16 cellular contexts compared by ENCODE assay signal in the genomic region with DNA sequence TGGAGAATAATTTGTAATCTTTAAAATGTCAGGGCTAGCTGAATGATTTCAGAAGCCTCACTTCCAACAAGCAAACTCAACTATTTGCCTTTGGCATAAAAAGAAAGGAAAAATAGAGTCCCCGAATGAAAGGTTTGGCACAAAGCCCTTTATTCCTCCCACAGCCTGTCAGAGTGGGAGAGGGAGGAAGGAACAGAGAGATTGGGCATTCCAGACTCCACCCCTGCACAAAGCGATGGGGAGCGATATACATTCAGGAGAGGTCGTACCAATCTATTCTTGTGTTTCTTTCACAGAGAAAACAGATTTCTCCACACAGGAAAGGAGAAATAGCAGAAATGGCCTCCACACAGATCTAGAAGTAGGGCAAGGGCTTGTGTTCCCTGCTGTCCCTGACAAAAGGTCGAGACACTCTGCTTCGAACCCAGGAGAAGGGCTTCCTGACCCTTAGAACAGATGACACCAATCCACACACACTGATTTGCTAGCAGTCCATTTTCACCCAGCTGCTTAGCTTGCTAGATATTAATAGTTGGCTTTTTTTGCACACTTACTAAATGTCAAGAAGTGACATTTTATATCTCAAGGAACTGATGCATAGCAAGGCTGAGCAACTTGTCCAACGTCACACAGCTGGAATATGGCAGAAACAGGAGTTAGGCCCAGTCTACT.
DNase-seq lines count a peak whose midpoint lies in the region; ATAC-seq, FAIRE-seq and TF ChIP-seq lines count a peak whose summit lies in the region.
"Had no signal": no experiment of that assay in that cellular context is flagged by ENCODE, and none has a peak within 500 bp of the region (broad histone marks: within the 10 kb centered on the region; RNA-seq: fewer than 3 reads in every experiment).

No MANE protein-coding gene starts in this region.

- no peak for TF ChIP-seq POLR2A in heart left ventricle (IDR thresholded peaks at IDR 0.05)
- TF ChIP-seq POLR2A in ovary (IDR thresholded peaks at IDR 0.05), result no peak

- H3K27ac Mint-ChIP-seq in astrocyte (ENCODE audit: unreplicated experiment), result no peak overlapping the region
- H3K27ac Mint-ChIP-seq: activated naive CD4-positive, alpha-beta T cell treated with anti-CD3 and anti-CD28 coated beads, Interleukin-2, amount 50 U/mL, for 24 hours; dendritic cell treated with granulocyte-macrophage colony-stimulating factor and Interleukin-4, amounts not matched to agents 40 ng/mL and 50 ng/mL, for 4 days had no signal

- H3K79me2 ChIP-seq in astrocyte (ENCODE audit: insufficient read depth, low read length), result no peaks in the 10 kb centered on the region

- TF ChIP-seq CTCF in astrocyte (IDR thresholded peaks at IDR 0.05; ENCODE audit: insufficient read depth, low read depth, low read length) (no peak), heart left ventricle (IDR thresholded peaks at IDR 0.05) (no peak), ovary (IDR thresholded peaks at IDR 0.05) (no peak)

- no peaks in the 10 kb centered on the region for H4K20me1 ChIP-seq in astrocyte (ENCODE audit: insufficient read depth, low read length)

- DNase-seq in Ammon's horn (ENCODE audit: low spot score), result peak; percentile 43
- DNase-seq in astrocyte (ENCODE audit: low read depth), result peak; percentile 47
- DNase-seq in heart left ventricle, result no peak
- DNase-seq in ovary, result peak in 2 of 5 donors; percentile 45 to 48
- DNase-seq in NAMALWA (ENCODE audit: low spot score), result no peak
- DNase-seq in DMS153 treated with DMSO at 0.1 percent for 48 hours (lab: John Stamatoyannopoulos, UW; ENCODE audit: unreplicated experiment), result no peak
- DNase-seq in GM19240 (ENCODE audit: insufficient read length, low spot score), result no peak
- DNase-seq: activated CD8-positive, alpha-beta memory T cell treated with anti-CD3 and anti-CD28 coated beads, Interleukin-2, amount 50 U/mL, for 48 hours; DMS79; KG1; NCI-H1694 treated with DMSO at 0.1 percent for 48 hours; SIG-M5 had no signal

- H3K27me3 ChIP-seq in astrocyte (ENCODE audit: insufficient read depth, low read length) (no peaks in the 10 kb centered on the region), heart left ventricle (no peaks in the 10 kb centered on the region), ovary (no peaks in the 10 kb centered on the region)

- H3K9me3 ChIP-seq in astrocyte (ENCODE audit: insufficient read depth, low read depth, low read length) (no peaks in the 10 kb centered on the region), heart left ventricle (no peaks in the 10 kb centered on the region), ovary (no peaks in the 10 kb centered on the region)

- H3K4me2 ChIP-seq in astrocyte (ENCODE audit: low read length), result peak overlapping the region; percentile 67

- H3K9ac ChIP-seq in astrocyte (ENCODE audit: low read length), result no peak overlapping the region

- no peak overlapping the region for H2AFZ ChIP-seq in astrocyte (ENCODE audit: low read depth, low read length)

- H3K4me1 ChIP-seq in astrocyte (ENCODE audit: insufficient read depth, low read length) (peaks cover 4% of the 10 kb centered on the region), heart left ventricle (peaks cover 0 to 25% (median 11%) of the 10 kb centered on the region in 12 donors), ovary (ENCODE audit: insufficient read depth) (peaks cover 9% of the 10 kb centered on the region)

- no peak for FAIRE-seq in astrocyte (lab: Jason Lieb, UNC)
- FAIRE-seq: urothelium cell line had no signal

- no peaks in the 10 kb centered on the region for H3K36me3 ChIP-seq in astrocyte (ENCODE audit: insufficient read depth, low read length)
- H3K36me3 ChIP-seq in heart left ventricle, result no peaks in the 10 kb centered on the region
- no peaks in the 10 kb centered on the region for H3K36me3 ChIP-seq in ovary

- no peaks in the 10 kb centered on the region for H3K27me3 Mint-ChIP-seq in astrocyte (ENCODE audit: low read depth, unreplicated experiment)
- H3K27me3 Mint-ChIP-seq: activated naive CD4-positive, alpha-beta T cell treated with anti-CD3 and anti-CD28 coated beads, Interleukin-2, amount 50 U/mL, for 24 hours; dendritic cell treated with granulocyte-macrophage colony-stimulating factor and Interleukin-4, amounts not matched to agents 40 ng/mL and 50 ng/mL, for 4 days had no signal

- WGBS in heart left ventricle, 4 donors, result 42 to 62% (median 46%) methylated on average over 7 of the region's 7 CpGs
- WGBS in ovary, 3 donors, result 9 to 13% (median 11%) methylated on average over 7 of the region's 7 CpGs

- H3K9me3 Mint-ChIP-seq in astrocyte (ENCODE audit: unreplicated experiment), result no peaks in the 10 kb centered on the region
- H3K9me3 Mint-ChIP-seq: activated naive CD4-positive, alpha-beta T cell treated with anti-CD3 and anti-CD28 coated beads, Interleukin-2, amount 50 U/mL, for 24 hours; dendritic cell treated with granulocyte-macrophage colony-stimulating factor and Interleukin-4, amounts not matched to agents 40 ng/mL and 50 ng/mL, for 4 days had no signal

- ATAC-seq in heart left ventricle (peak in 3 of 4 donors; percentile 53 to 76 (median 76)), GM21786 (IDR thresholded peaks at IDR 0.05; ENCODE audit: unreplicated experiment) (no peak)

- H3K4me1 Mint-ChIP-seq in astrocyte (ENCODE audit: low read depth, unreplicated experiment), result peaks cover 5% of the 10 kb centered on the region

- H3K4me3 ChIP-seq in astrocyte (ENCODE audit: insufficient read depth, low read depth, low read length), result no peak overlapping the region
- peak overlapping the region in 8 of 12 donors; percentile 0 to 34 (median 5) for H3K4me3 ChIP-seq in heart left ventricle
- H3K4me3 ChIP-seq in ovary, result no peak overlapping the region

- no peak for TF ChIP-seq EP300 in ovary (IDR thresholded peaks at IDR 0.05)

- H3K27ac ChIP-seq in astrocyte (ENCODE audit: low read depth, low read length) (no peak overlapping the region), heart left ventricle (peak overlapping the region in 4 of 12 donors; percentile 1 to 31 (median 18)), ovary (peak overlapping the region; percentile 39 to 42)

- no peak overlapping the region for H3K4me3 Mint-ChIP-seq in astrocyte (ENCODE audit: unreplicated experiment)
- H3K4me3 Mint-ChIP-seq: activated naive CD4-positive, alpha-beta T cell treated with anti-CD3 and anti-CD28 coated beads, Interleukin-2, amount 50 U/mL, for 24 hours; dendritic cell treated with granulocyte-macrophage colony-stimulating factor and Interleukin-4, amounts not matched to agents 40 ng/mL and 50 ng/mL, for 4 days had no signal

- intact Hi-C loops in heart left ventricle (cut with DNase I) (no loop called here), ovary (cut with DNase I) (no loop called here)

- H3K36me3 Mint-ChIP-seq in astrocyte (ENCODE audit: low read depth, unreplicated experiment), result no peaks in the 10 kb centered on the region
- H3K36me3 Mint-ChIP-seq: activated naive CD4-positive, alpha-beta T cell treated with anti-CD3 and anti-CD28 coated beads, Interleukin-2, amount 50 U/mL, for 24 hours had no signal

Comparison
In these comparisons a context has a peak if more than half of its experiments do, and no peak if none do; other contexts are left out.
1. DNase-seq: peak in Ammon's horn (single experiment) and astrocyte (single experiment); none in heart left ventricle (0 of 5), NAMALWA (single experiment), DMS153 treated with DMSO at 0.1 percent for 48 hours (single experiment) and GM19240 (single experiment).
2. H3K4me3 ChIP-seq: peak in heart left ventricle (8 of 12); none in astrocyte (single experiment) and ovary (single experiment).